ENCODE assay signal across 19 cellular contexts in genomic region chr7:70477051-70478010, GRCh38.
DNase-seq lines count a peak whose midpoint lies in the region; FAIRE-seq and TF ChIP-seq lines count a peak whose summit lies in the region.
"Had no signal": no experiment of that assay in that cellular context is flagged by ENCODE, and none has a peak within 500 bp of the region (broad histone marks: within the 10 kb centered on the region; RNA-seq: fewer than 3 reads in every experiment).

No MANE protein-coding gene starts in this region.

- 22 to 60% (median 47%) methylated on average over 7 of the region's 7 CpGs for WGBS in small intestine, 3 donors
- WGBS in neuronal stem cell (ENCODE audit: extremely low coverage in 2 of 2, insufficient read length in 2 of 2, insufficient replicate concordance in 1 of 2), 2 donors = no CpG with 5 or more reads among the region's 7 CpGs

- no peak overlapping the region for H4K8ac ChIP-seq in neuronal stem cell (ENCODE audit: low read depth, low read length)

- H3K4me2 ChIP-seq in keratinocyte (ENCODE audit: control insufficient read depth, extremely low read depth, insufficient read depth, low read depth, low read length) = peak overlapping the region; percentile 42
- H3K4me2 ChIP-seq in neuronal stem cell (ENCODE audit: insufficient read depth, low read length, poor library complexity, severe bottlenecking) = no peak overlapping the region
- H3K4me2 ChIP-seq: A549, PC-9 had no signal

- DNase-seq in cardiac muscle cell (ENCODE audit: low read depth in 1 of 2, low spot score in 1 of 2) (peak; percentile 32 to 38), right atrium auricular region (ENCODE audit: low spot score) (no peak), amniotic epithelial cell (ENCODE audit: low read depth) (peak; percentile 2), keratinocyte (ENCODE audit: low read depth, low spot score) (no peak), small intestine (peak; percentile 80), neuronal stem cell (ENCODE audit: low spot score) (no peak), SIG-M5 treated with dmso at 0.1 percent for 504 hours (lab: John Stamatoyannopoulos, UW; ENCODE audit: unreplicated experiment) (no peak), NCI-H2227 (lab: John Stamatoyannopoulos, UW; ENCODE audit: unreplicated experiment) (no peak)
- DNase-seq: activated CD8-positive, alpha-beta T cell treated with anti-CD3 and anti-CD28 coated beads for 36 hours; activated T-cell treated with anti-CD3 and anti-CD28 coated beads, Interleukin-2, amount 50 U/mL, for 72 hours; CD4-positive, CD25-positive, alpha-beta regulatory T cell; DND-41; NCI-H2029 treated with DMSO at 0.1 percent for 48 hours; PC-9; stimulated activated naive CD8-positive, alpha-beta T cell treated with anti-CD3 and anti-CD28 coated beads, Interleukin-15, amount 100 ng/mL, for 72 hours; SW 1271 had no signal

- no peak overlapping the region for H2BK120ac ChIP-seq in neuronal stem cell (ENCODE audit: low read depth, low read length)

- no peak overlapping the region for H3K4me3 ChIP-seq in cardiac muscle cell
- H3K4me3 ChIP-seq in right atrium auricular region = no peak overlapping the region
- H3K4me3 ChIP-seq in keratinocyte (ENCODE audit: control insufficient read depth in 2 of 3, extremely low read depth in 1 of 3, insufficient read depth in 2 of 3, low read depth in 1 of 3, low read length in 3 of 3) = no peak overlapping the region
- H3K4me3 ChIP-seq in small intestine (ENCODE audit: low read depth in 1 of 2, low read length in 2 of 2) = no peak overlapping the region
- no peak overlapping the region for H3K4me3 ChIP-seq in neuronal stem cell (ENCODE audit: low read length in 2 of 2)
- H3K4me3 ChIP-seq: A549, PC-9, prostate gland had no signal

- H3K79me1 ChIP-seq in neuronal stem cell (ENCODE audit: low read depth, low read length) = no peaks in the 10 kb centered on the region

- H3K4me1 ChIP-seq in cardiac muscle cell (ENCODE audit: low read depth) (peaks cover 42% of the 10 kb centered on the region), right atrium auricular region (peaks cover 0 to 25% of the 10 kb centered on the region in 2 donors), keratinocyte (ENCODE audit: control insufficient read depth, extremely low read depth, insufficient read depth, low read length) (peaks cover 38% of the 10 kb centered on the region), small intestine (ENCODE audit: control insufficient read depth in 2 of 2, insufficient read depth in 1 of 2, low read depth in 1 of 2, low read length in 1 of 2) (peaks cover 0 to 3% of the 10 kb centered on the region in 2 donors), neuronal stem cell (ENCODE audit: control insufficient read depth in 2 of 2, insufficient read depth in 1 of 2, low read depth in 1 of 2, low read length in 2 of 2) (no peaks in the 10 kb centered on the region)
- H3K4me1 ChIP-seq: prostate gland had no signal

- H3K27ac ChIP-seq in cardiac muscle cell (peak overlapping the region; percentile 17), right atrium auricular region (no peak overlapping the region), keratinocyte (ENCODE audit: control insufficient read depth, insufficient read depth, low read length) (no peak overlapping the region), small intestine (ENCODE audit: low read depth in 1 of 2, low read length in 1 of 2) (peak overlapping the region in 1 of 2 donors; percentile 5), neuronal stem cell (replicated peaks; ENCODE audit: low read length) (no peak overlapping the region)
- H3K27ac ChIP-seq: A549, PC-9, prostate gland, VCaP had no signal

- no peak overlapping the region for H2BK5ac ChIP-seq in neuronal stem cell (ENCODE audit: low read length)

- no peak overlapping the region for H4K91ac ChIP-seq in neuronal stem cell (ENCODE audit: low read depth, low read length, poor library complexity)

- H3K18ac ChIP-seq in neuronal stem cell (ENCODE audit: low read length) = no peak overlapping the region

- H3K9me1 ChIP-seq in keratinocyte (ENCODE audit: control insufficient read depth, extremely low read depth, insufficient read depth, low read length) = peaks cover 3% of the 10 kb centered on the region

- H2BK12ac ChIP-seq in neuronal stem cell (ENCODE audit: low read length) = no peak overlapping the region

- no peaks in the 10 kb centered on the region for H3K9me3 ChIP-seq in cardiac muscle cell (ENCODE audit: low read depth)
- H3K9me3 ChIP-seq in right atrium auricular region = no peaks in the 10 kb centered on the region
- H3K9me3 ChIP-seq in keratinocyte (ENCODE audit: control insufficient read depth, low read depth, low read length) = no peaks in the 10 kb centered on the region
- H3K9me3 ChIP-seq in small intestine (ENCODE audit: control insufficient read depth, low read depth) = no peaks in the 10 kb centered on the region
- H3K9me3 ChIP-seq in neuronal stem cell (replicated peaks in 1 of 2; ENCODE audit: control insufficient read depth in 2 of 2, insufficient read depth in 1 of 2, low read depth in 1 of 2, low read length in 2 of 2) = no peaks in the 10 kb centered on the region
- H3K9me3 ChIP-seq: A549, prostate gland had no signal

- H3K9ac ChIP-seq in keratinocyte (ENCODE audit: control insufficient read depth, extremely low read depth, insufficient read depth, low read length) (no peak overlapping the region), neuronal stem cell (ENCODE audit: low read depth, low read length, poor library complexity) (no peak overlapping the region)

- no peak overlapping the region for H3K14ac ChIP-seq in neuronal stem cell (ENCODE audit: low read length)

- H3K4ac ChIP-seq in neuronal stem cell (ENCODE audit: low read length) = no peak overlapping the region

- H2AK5ac ChIP-seq in neuronal stem cell (ENCODE audit: low read depth, low read length) = no peak overlapping the region

- no peak for TF ChIP-seq CTCF in cardiac muscle cell (IDR thresholded peaks at IDR 0.05; ENCODE audit: low read depth, low read length)
- no peak for TF ChIP-seq CTCF in right atrium auricular region (IDR thresholded peaks at IDR 0.05)
- TF ChIP-seq CTCF in keratinocyte (optimal IDR thresholded peaks at IDR 0.05 in 1 of 3, IDR thresholded peaks at IDR 0.05 in 1 of 3, conservative IDR thresholded peaks at IDR 0.05 in 1 of 3; ENCODE audit: extremely low read depth in 1 of 3, insufficient read depth in 2 of 3, low read length in 3 of 3) = no peak

- dilution Hi-C loops in keratinocyte (cut with MboI; ENCODE audit: extremely low pct_ligation_motif_present, low sequenced_read_pairs) = no loop called here

- no peaks in the 10 kb centered on the region for H3K27me3 ChIP-seq in cardiac muscle cell
- no peaks in the 10 kb centered on the region for H3K27me3 ChIP-seq in right atrium auricular region
- no peaks in the 10 kb centered on the region for H3K27me3 ChIP-seq in keratinocyte (ENCODE audit: control insufficient read depth, extremely low read depth, insufficient read depth, low read length)
- H3K27me3 ChIP-seq in small intestine (ENCODE audit: control insufficient read depth in 2 of 2, insufficient read depth in 2 of 2, low read length in 2 of 2) = no peaks in the 10 kb centered on the region
- no peaks in the 10 kb centered on the region for H3K27me3 ChIP-seq in neuronal stem cell (ENCODE audit: control insufficient read depth in 3 of 3, insufficient read depth in 3 of 3, low read depth in 1 of 3, low read length in 3 of 3)

- no peaks in the 10 kb centered on the region for H3K79me2 ChIP-seq in keratinocyte (ENCODE audit: control insufficient read depth, insufficient read depth, low read length)

- H3K23ac ChIP-seq in neuronal stem cell (ENCODE audit: low read depth, low read length, poor library complexity) = no peak overlapping the region

- H2BK15ac ChIP-seq in neuronal stem cell (ENCODE audit: low read length) = no peak overlapping the region

- H3K36me3 ChIP-seq in cardiac muscle cell = no peaks in the 10 kb centered on the region
- no peaks in the 10 kb centered on the region for H3K36me3 ChIP-seq in right atrium auricular region
- no peaks in the 10 kb centered on the region for H3K36me3 ChIP-seq in keratinocyte (ENCODE audit: control insufficient read depth in 2 of 2, extremely low read depth in 1 of 2, insufficient read depth in 2 of 2, low read length in 2 of 2)
- H3K36me3 ChIP-seq in small intestine (ENCODE audit: control insufficient read depth in 2 of 2, insufficient read depth in 2 of 2, low read length in 2 of 2) = no peaks in the 10 kb centered on the region
- no peaks in the 10 kb centered on the region for H3K36me3 ChIP-seq in neuronal stem cell (replicated peaks in 1 of 2; ENCODE audit: control insufficient read depth in 2 of 2, insufficient read depth in 2 of 2, low read length in 2 of 2)
- H3K36me3 ChIP-seq: prostate gland had no signal

- FAIRE-seq in keratinocyte (lab: Jason Lieb, UNC) = peak; percentile 53
- no peak for FAIRE-seq in small intestine (lab: Jason Lieb, UNC)
- FAIRE-seq: A549 had no signal

- H2AFZ ChIP-seq in keratinocyte (ENCODE audit: control insufficient read depth, low read length) (no peak overlapping the region), neuronal stem cell (ENCODE audit: low read length) (no peak overlapping the region)
- H2AFZ ChIP-seq: PC-9 had no signal

- no peaks in the 10 kb centered on the region for H4K20me1 ChIP-seq in keratinocyte (ENCODE audit: control insufficient read depth, extremely low read depth, insufficient read depth, low read length)

Comparison
In these comparisons a context has a peak if more than half of its experiments do, and no peak if none do; other contexts are left out.
1. DNase-seq: peak in cardiac muscle cell (2 of 2), amniotic epithelial cell (single experiment) and small intestine (single experiment); none in right atrium auricular region (single experiment), keratinocyte (single experiment), neuronal stem cell (single experiment), SIG-M5 treated with dmso at 0.1 percent for 504 hours (single experiment) and NCI-H2227 (single experiment).